32 cellular contexts compared by ENCODE assay signal in genomic region chr5:132752581-132753125, GRCh38. TPM values are rescaled to one million over a fixed set of nuclear protein-coding genes. Genes with fewer than 3 reads are reported as not detected.
DNase-seq lines count a peak whose midpoint lies in the region; ATAC-seq, FAIRE-seq and TF ChIP-seq lines count a peak whose summit lies in the region.
"Had no signal": no experiment of that assay in that cellular context is flagged by ENCODE, and none has a peak within 500 bp of the region (broad histone marks: within the 10 kb centered on the region; RNA-seq: fewer than 3 reads in every experiment).

No MANE protein-coding gene starts in this region.

- H3K27me3 Mint-ChIP-seq in activated naive CD8-positive, alpha-beta T cell = no peaks in the 10 kb centered on the region
- H3K27me3 Mint-ChIP-seq in activated naive CD8-positive, alpha-beta T cell treated with anti-CD3 and anti-CD28 coated beads, Interleukin-2, amount 50 U/mL, for 24 hours = peaks cover 5% of the 10 kb centered on the region
- H3K27me3 Mint-ChIP-seq in activated CD8-positive, alpha-beta memory T cell treated with anti-CD3 and anti-CD28 coated beads, Interleukin-2, amount 10 ng/mL, durations not matched to agents 7 days and 5 days = no peaks in the 10 kb centered on the region
- H3K27me3 Mint-ChIP-seq: central memory CD8-positive, alpha-beta T cell; stimulated activated naive CD8-positive, alpha-beta T cell treated with anti-CD3 and anti-CD28 coated beads, Interleukin-15, Interleukin-2, amounts not matched to agents 100 ng/mL and 50 ng/mL, for 24 hours had no signal

- H3K27ac ChIP-seq in kidney (ENCODE audit: low read depth in 2 of 2, low read length in 2 of 2) (peak overlapping the region; percentile 7 to 32), PC-9 (no peak overlapping the region)
- H3K27ac ChIP-seq: esophagus squamous epithelium, foreskin keratinocyte, right atrium auricular region, tibial artery, vagina, VCaP had no signal

- H3K9me3 ChIP-seq in kidney (ENCODE audit: control insufficient read depth in 1 of 2, low read length in 2 of 2) (no peaks in the 10 kb centered on the region), PC-9 (ENCODE audit: insufficient read depth, low read depth) (no peaks in the 10 kb centered on the region)
- H3K9me3 ChIP-seq: esophagus squamous epithelium, right atrium auricular region, tibial artery, vagina had no signal

- TF ChIP-seq CTCF in kidney (IDR thresholded peaks at IDR 0.05; ENCODE audit: borderline replicate concordance, extremely low read depth, insufficient read depth) (no peak), PC-9 (conservative IDR thresholded peaks at IDR 0.05) (no peak)

- H3K36me3 ChIP-seq in kidney (ENCODE audit: control insufficient read depth in 1 of 2, insufficient read depth in 2 of 2, low read length in 2 of 2) = peaks cover 0 to 2% of the 10 kb centered on the region in 2 donors
- H3K36me3 ChIP-seq in PC-9 (ENCODE audit: low read depth) = no peaks in the 10 kb centered on the region
- H3K36me3 ChIP-seq: vagina had no signal

- no peaks in the 10 kb centered on the region for H3K27me3 ChIP-seq in PC-9 (ENCODE audit: insufficient read depth, low read depth)
- H3K27me3 ChIP-seq: right atrium auricular region, vagina had no signal

- H3K4me1 ChIP-seq in kidney (ENCODE audit: control insufficient read depth in 1 of 2, insufficient read depth in 1 of 2, low read depth in 1 of 2, low read length in 2 of 2) (peaks cover 4 to 12% of the 10 kb centered on the region in 2 donors), PC-9 (replicated peaks; ENCODE audit: insufficient read depth) (no peaks in the 10 kb centered on the region)
- H3K4me1 ChIP-seq: foreskin keratinocyte, vagina had no signal

- H3K9me2 ChIP-seq in PC-9 (ENCODE audit: insufficient read depth) = no peaks in the 10 kb centered on the region

- no peaks in the 10 kb centered on the region for H3K9me3 Mint-ChIP-seq in activated naive CD8-positive, alpha-beta T cell (ENCODE audit: low read depth)
- no peaks in the 10 kb centered on the region for H3K9me3 Mint-ChIP-seq in activated naive CD8-positive, alpha-beta T cell treated with anti-CD3 and anti-CD28 coated beads, Interleukin-2, amount 50 U/mL, for 24 hours
- no peaks in the 10 kb centered on the region for H3K9me3 Mint-ChIP-seq in activated CD8-positive, alpha-beta memory T cell treated with anti-CD3 and anti-CD28 coated beads, Interleukin-2, amount 10 ng/mL, durations not matched to agents 7 days and 5 days (ENCODE audit: low read depth)
- H3K9me3 Mint-ChIP-seq: activated T-helper 2 cell treated with anti-CD3 and anti-CD28 coated beads, Interferon-gamma antibody, Interleukin-2, Interleukin-4, amounts not matched to agents 10 μg/mL and 5 μg/mL and 100 μg/mL, durations not matched to agents 14 hours and 24 hours and 36 hours; central memory CD8-positive, alpha-beta T cell; mesothelial cell of epicardium; stimulated activated naive CD8-positive, alpha-beta T cell treated with anti-CD3 and anti-CD28 coated beads, Interleukin-15, Interleukin-2, amounts not matched to agents 100 ng/mL and 50 ng/mL, for 24 hours had no signal

- no peaks in the 10 kb centered on the region for H3K79me2 ChIP-seq in PC-9 (ENCODE audit: low read depth)

- POLR2A ChIA-PET in PC-9 (lab: Charles Lee; ENCODE audit: unreplicated experiment) = no interaction called here

- no peak for FAIRE-seq in kidney (lab: Jason Lieb, UNC)
- FAIRE-seq: HepG2, small intestine had no signal

- no peaks in the 10 kb centered on the region for H3F3A ChIP-seq in PC-9 (ENCODE audit: insufficient read depth, low read depth)

- H2AFZ ChIP-seq in PC-9 = no peak overlapping the region

- no peak overlapping the region for H3K9ac ChIP-seq in kidney (ENCODE audit: low read length in 2 of 2)

- CTCF ChIA-PET in activated CD8-positive, alpha-beta memory T cell treated with anti-CD3 and anti-CD28 coated beads, Interleukin-2, amount 10 ng/mL, durations not matched to agents 7 days and 5 days (lab: Charles Lee) = interaction anchor here (1.0 to 1.5 kb wide), 3 partner anchors 9 to 68 kb away, joined by 4 read pairs; no protein-coding TSS in a partner anchor
- CTCF ChIA-PET in PC-9 (lab: Charles Lee) = no interaction called here

- no peaks in the 10 kb centered on the region for H4K20me1 ChIP-seq in PC-9 (ENCODE audit: insufficient read depth)

- H3K4me3 Mint-ChIP-seq in activated naive CD8-positive, alpha-beta T cell = no peak overlapping the region
- H3K4me3 Mint-ChIP-seq in activated naive CD8-positive, alpha-beta T cell treated with anti-CD3 and anti-CD28 coated beads, Interleukin-2, amount 50 U/mL, for 24 hours = no peak overlapping the region
- no peak overlapping the region for H3K4me3 Mint-ChIP-seq in activated CD8-positive, alpha-beta memory T cell treated with anti-CD3 and anti-CD28 coated beads, Interleukin-2, amount 10 ng/mL, durations not matched to agents 7 days and 5 days
- H3K4me3 Mint-ChIP-seq: central memory CD8-positive, alpha-beta T cell; mesothelial cell of epicardium; stimulated activated naive CD8-positive, alpha-beta T cell treated with anti-CD3 and anti-CD28 coated beads, Interleukin-15, Interleukin-2, amounts not matched to agents 100 ng/mL and 50 ng/mL, for 24 hours had no signal

- DNase-seq in activated naive CD8-positive, alpha-beta T cell treated with anti-CD3 and anti-CD28 coated beads, Interleukin-2, amount 50 U/mL, for 24 hours = no peak
- peak; percentile 12 for DNase-seq in activated CD8-positive, alpha-beta memory T cell treated with anti-CD3 and anti-CD28 coated beads, Interleukin-2, amount 10 ng/mL, durations not matched to agents 7 days and 5 days
- DNase-seq in kidney (no peak), SIG-M5 treated with dmso at 0.1 percent for 504 hours (lab: John Stamatoyannopoulos, UW; ENCODE audit: unreplicated experiment) (no peak), PC-9 (no peak)
- DNase-seq: activated CD4-positive, alpha-beta T cell treated with anti-CD3 and anti-CD28 coated beads for 4 hours; DMS153; esophagus squamous epithelium; foreskin keratinocyte; islet precursor cell; Kasumi-1; left ventricle myocardium superior; NCI-H1417 treated with DMSO at 0.1 percent for 48 hours; NCI-H2081 treated with DMSO at 0.1 percent for 48 hours; NCI-H226; NCI-H526 treated with DMSO at 0.1 percent for 48 hours; PC-3; small intestine; T-helper 9 cell; tibial artery had no signal

- no peak overlapping the region for H3K4me2 ChIP-seq in PC-9

- H3K4me3 ChIP-seq in kidney (ENCODE audit: low read length in 2 of 2) = no peak overlapping the region
- no peak overlapping the region for H3K4me3 ChIP-seq in PC-9
- H3K4me3 ChIP-seq: esophagus squamous epithelium, right atrium auricular region, tibial artery, vagina had no signal

- intact Hi-C loops in kidney (cut with DNase I) = no loop called here
- intact Hi-C loops in PC-9 (cut with micrococcal nuclease; ENCODE audit: unreplicated experiment) = loop anchor here (5.0 kb wide), 1 partner anchor 115 kb away; the partner anchor contains the start of genes GDF9 and UQCRQ

- H3K36me3 Mint-ChIP-seq in activated naive CD8-positive, alpha-beta T cell = peaks cover 11% of the 10 kb centered on the region
- no peaks in the 10 kb centered on the region for H3K36me3 Mint-ChIP-seq in activated naive CD8-positive, alpha-beta T cell treated with anti-CD3 and anti-CD28 coated beads, Interleukin-2, amount 50 U/mL, for 24 hours (ENCODE audit: low read depth)
- peaks cover 16% of the 10 kb centered on the region for H3K36me3 Mint-ChIP-seq in activated CD8-positive, alpha-beta memory T cell treated with anti-CD3 and anti-CD28 coated beads, Interleukin-2, amount 10 ng/mL, durations not matched to agents 7 days and 5 days

- peaks cover 27% of the 10 kb centered on the region for H3K4me1 Mint-ChIP-seq in activated naive CD8-positive, alpha-beta T cell (ENCODE audit: low read depth)
- H3K4me1 Mint-ChIP-seq in activated naive CD8-positive, alpha-beta T cell treated with anti-CD3 and anti-CD28 coated beads, Interleukin-2, amount 50 U/mL, for 24 hours = peaks cover 31% of the 10 kb centered on the region
- peaks cover 58% of the 10 kb centered on the region for H3K4me1 Mint-ChIP-seq in activated CD8-positive, alpha-beta memory T cell treated with anti-CD3 and anti-CD28 coated beads, Interleukin-2, amount 10 ng/mL, durations not matched to agents 7 days and 5 days
- H3K4me1 Mint-ChIP-seq: mesothelial cell of epicardium had no signal

- no peak for ATAC-seq in activated naive CD8-positive, alpha-beta T cell treated with anti-CD3 and anti-CD28 coated beads, Interleukin-2, amount 50 U/mL, for 24 hours
- ATAC-seq in activated CD8-positive, alpha-beta memory T cell treated with anti-CD3 and anti-CD28 coated beads, Interleukin-2, amount 10 ng/mL, durations not matched to agents 7 days and 5 days = no peak
- no peak for ATAC-seq in GM19452 (IDR thresholded peaks at IDR 0.05; ENCODE audit: unreplicated experiment)
- ATAC-seq: PC-3, Right ventricle myocardium inferior had no signal

- H3K27ac Mint-ChIP-seq in activated naive CD8-positive, alpha-beta T cell = peak overlapping the region; percentile 54
- no peak overlapping the region for H3K27ac Mint-ChIP-seq in activated naive CD8-positive, alpha-beta T cell treated with anti-CD3 and anti-CD28 coated beads, Interleukin-2, amount 50 U/mL, for 24 hours
- H3K27ac Mint-ChIP-seq in activated CD8-positive, alpha-beta memory T cell treated with anti-CD3 and anti-CD28 coated beads, Interleukin-2, amount 10 ng/mL, durations not matched to agents 7 days and 5 days = no peak overlapping the region
- H3K27ac Mint-ChIP-seq: mesothelial cell of epicardium had no signal

- BruUV-seq in PC-9 (replicated peaks; lab: Mats Ljungman, UMichigan) = no TSS peak

RNA-seq across cellular contexts. Expression of gene CCNI2, which starts 5.4 kb away (rescaled TPM):
- 10 to 100 TPM; 16.7 to 52.5 TPM for total RNA-seq in activated CD8-positive, alpha-beta memory T cell treated with anti-CD3 and anti-CD28 coated beads, Interleukin-2, amount 10 ng/mL, durations not matched to agents 7 days and 5 days
- 3.4 TPM for total RNA-seq in kidney
- polyA plus RNA-seq in kidney (ENCODE audit: insufficient read depth, low read depth, low replicate concordance) = 3.8 TPM
- 1.2 and 1.7 TPM in 2 replicates for total RNA-seq in PC-9 (2021)
- total RNA-seq: HepG2, PC-3, right atrium auricular region, vagina had no signal
- polyA plus RNA-seq: BJ, HepG2 had no signal

RNA-seq across cellular contexts. Expression of gene KIF3A, which starts 15.3 kb away (rescaled TPM):
- 10 to 100 TPM; 18.2 to 38.8 TPM for total RNA-seq in activated CD8-positive, alpha-beta memory T cell treated with anti-CD3 and anti-CD28 coated beads, Interleukin-2, amount 10 ng/mL, durations not matched to agents 7 days and 5 days
- total RNA-seq in kidney (13.9 TPM), PC-9 (2021) (10.1 and 15.2 TPM in 2 replicates)
- polyA plus RNA-seq in kidney (ENCODE audit: insufficient read depth, low read depth, low replicate concordance) = 7.1 TPM

RNA-seq across cellular contexts. Expression of gene SEPTIN8, which starts 24.4 kb away (rescaled TPM):
- total RNA-seq in activated CD8-positive, alpha-beta memory T cell treated with anti-CD3 and anti-CD28 coated beads, Interleukin-2, amount 10 ng/mL, durations not matched to agents 7 days and 5 days = 10 to 100 TPM; 43.7 to 57.3 TPM
- total RNA-seq in kidney = 54.4 TPM
- polyA plus RNA-seq in kidney (ENCODE audit: insufficient read depth, low read depth, low replicate concordance) = 24.9 TPM
- total RNA-seq in PC-9 (2021) = 22.3 and 24.2 TPM in 2 replicates
